1 cellular context compared by ENCODE assay signal in genomic region chr15:40343512-40343911, GRCh38.
TF ChIP-seq lines count a peak whose summit lies in the region.

No MANE protein-coding gene starts in this region.

TF ChIP-seq in H1, 55 proteins besides CTCF, POLR2A, EP300 and RAD21:
- no peak for TF ChIP-seq E2F6 (IDR thresholded peaks at IDR 0.05)
- no peak for TF ChIP-seq TAF1 (IDR thresholded peaks at IDR 0.05; ENCODE audit: low read depth, low read length)
- TF ChIP-seq EZH2 (IDR thresholded peaks at IDR 0.05; ENCODE audit: low read depth, low read length, severe bottlenecking) = no peak
- no peak for TF ChIP-seq HDAC6 (IDR thresholded peaks at IDR 0.05; ENCODE audit: low read depth, low read length)
- no peak for TF ChIP-seq CBX8 (IDR thresholded peaks at IDR 0.05; ENCODE audit: borderline replicate concordance, low read depth, low read length)
- TF ChIP-seq CTBP2 (IDR thresholded peaks at IDR 0.05; ENCODE audit: borderline replicate concordance, insufficient read depth, insufficient read length, low read length) = no peak
